11 cellular contexts compared by ENCODE assay signal in the genomic region with DNA sequence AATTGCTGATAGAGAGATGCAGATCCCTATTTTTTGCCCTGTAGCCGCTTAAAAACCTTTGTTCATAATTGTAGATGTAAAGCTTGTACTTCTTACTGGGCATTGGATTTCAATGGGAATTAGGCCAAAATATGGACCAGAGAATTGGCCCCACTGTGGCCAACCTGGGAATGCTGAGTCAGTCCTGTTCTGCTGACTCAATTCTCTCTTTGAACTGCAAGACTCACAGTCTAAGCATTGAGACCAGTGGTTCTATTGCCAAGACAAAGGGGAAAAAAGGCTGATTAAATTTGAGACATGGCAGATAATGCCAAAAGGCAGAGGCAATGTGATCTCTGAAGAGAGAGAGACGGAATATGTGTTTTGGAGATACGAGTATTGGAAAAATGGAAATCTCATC.
DNase-seq lines count a peak whose midpoint lies in the region; ATAC-seq, FAIRE-seq and TF ChIP-seq lines count a peak whose summit lies in the region.
"Had no signal": no experiment of that assay in that cellular context is flagged by ENCODE, and none has a peak within 500 bp of the region (broad histone marks: within the 10 kb centered on the region; RNA-seq: fewer than 3 reads in every experiment).

No MANE protein-coding gene starts in this region.

- FAIRE-seq in K562 (lab: Jason Lieb, UNC), result no peak
- FAIRE-seq: frontal cortex had no signal

- H3K27me3 Mint-ChIP-seq in HFFc6 (ENCODE audit: insufficient read depth), result no peaks in the 10 kb centered on the region; the same call in 1 of the 2 replicates

- H3K27ac Mint-ChIP-seq in HFFc6, result peak overlapping the region; percentile 99

- H3K9me1 ChIP-seq in K562 (ENCODE audit: control insufficient read depth, insufficient read depth, low read length), result no peaks in the 10 kb centered on the region

- no peaks in the 10 kb centered on the region for H3K9me3 ChIP-seq in K562 (replicated peaks; ENCODE audit: control insufficient read depth, insufficient read depth, low read depth, low read length)
- H3K9me3 ChIP-seq in liver (ENCODE audit: control insufficient read depth in 4 of 4, low read length in 3 of 4), result no peaks in the 10 kb centered on the region
- H3K9me3 ChIP-seq in tibial nerve, result no peaks in the 10 kb centered on the region

- H3K9me3 Mint-ChIP-seq in HFFc6, result no peaks in the 10 kb centered on the region

- H3K27ac ChIP-seq in K562 (ENCODE audit: extremely low read depth, low read depth, low read length) (no peak overlapping the region), liver (ENCODE audit: low read depth in 1 of 2, low read length in 2 of 2) (peak overlapping the region; percentile 81 to 97), tibial nerve (peak overlapping the region in 3 of 4 donors; percentile 59 to 86 (median 81))

- no peak overlapping the region for H3K4me3 ChIP-seq in K562
- no peak overlapping the region for H3K4me3 ChIP-seq in liver (ENCODE audit: low read depth in 1 of 3, low read length in 3 of 3)
- no peak overlapping the region for H3K4me3 ChIP-seq in tibial nerve

- no peak overlapping the region for H3K4me2 ChIP-seq in K562 (ENCODE audit: insufficient read depth, low read length)

- in situ Hi-C loops in K562 (cut with MboI), result no loop called here

- CTCF ChIA-PET in K562 (lab: Yijun Ruan, JAX; ENCODE audit: low intra/inter-chr PET ratio), result no interaction called here

- H3K9ac ChIP-seq in K562 (ENCODE audit: insufficient read depth in 1 of 2, low read depth in 2 of 2, low read length in 2 of 2) (no peak overlapping the region), liver (ENCODE audit: low read depth in 1 of 2, low read length in 2 of 2) (no peak overlapping the region)

- ATAC-seq in K562 (no peak), HG03354 (IDR thresholded peaks at IDR 0.05; ENCODE audit: poor library complexity, severe bottlenecking, unreplicated experiment) (no peak)

- H2AFZ ChIP-seq in K562 (ENCODE audit: low read depth, low read length), result no peak overlapping the region

- TF ChIP-seq CTCF in HFFc6 (IDR thresholded peaks at IDR 0.05) (0 out of 2 replicates have a peak, but pooled peaks have one; percentile 12), K562 (IDR thresholded peaks at IDR 0.05 in 2 of 3, conservative IDR thresholded peaks at IDR 0.05 in 1 of 3; ENCODE audit: insufficient read depth in 2 of 3, low read depth in 1 of 3, low read length in 3 of 3) (no peak), liver (IDR thresholded peaks at IDR 0.05; ENCODE audit: low read depth, low read length, missing input control) (no peak), tibial nerve (IDR thresholded peaks at IDR 0.05) (no peak)

- DNase-seq in HFFc6, result peak; percentile 77
- DNase-seq in K562 (ENCODE audit: extremely low read depth in 1 of 4, low spot score in 3 of 4), result no peak
- DNase-seq in tibial nerve (ENCODE audit: low spot score in 2 of 2), result no peak
- DNase-seq in NCI-H345 (lab: John Stamatoyannopoulos, UW), result no peak
- DNase-seq in hippocampal formation (lab: John Stamatoyannopoulos, UW), result no peak
- DNase-seq in NCI-H2227 treated with DMSO at 0.1 percent for 48 hours (lab: John Stamatoyannopoulos, UW), result no peak
- DNase-seq: activated CD4-positive, alpha-beta T cell treated with anti-CD3 and anti-CD28 coated beads for 4 hours; NCI-H1105 treated with DMSO at 0.1 percent for 48 hours had no signal

- TF ChIP-seq EP300 in K562 (IDR thresholded peaks at IDR 0.05; ENCODE audit: low read length), result no peak
- no peak for TF ChIP-seq EP300 in tibial nerve (IDR thresholded peaks at IDR 0.05)

- H3K4me3 Mint-ChIP-seq in HFFc6, result peak overlapping the region; percentile 85

- POLR2A ChIA-PET in K562 (lab: Yijun Ruan, JAX), result interaction anchor here (1.7 kb wide), 1 partner anchor 10 kb away, joined by 4 read pairs; no protein-coding TSS in a partner anchor

- WGBS in K562 (ENCODE audit: insufficient coverage, low coverage, missing lambda C conversion rate), result 59% methylated on average over 3 of the region's 3 CpGs
- WGBS in liver, result 96% methylated on average over 3 of the region's 3 CpGs
- WGBS in tibial nerve, 2 donors, result 77 to 87% methylated on average over 3 of the region's 3 CpGs

- no peaks in the 10 kb centered on the region; a peak in 2 of 5 replicates for H3K4me1 ChIP-seq in K562 (replicated peaks in 1 of 2; ENCODE audit: control insufficient read depth in 2 of 2, insufficient read depth in 2 of 2, low read length in 2 of 2)
- peaks cover 19 to 60% (median 30%) of the 10 kb centered on the region in 4 donors for H3K4me1 ChIP-seq in liver (ENCODE audit: control insufficient read depth in 4 of 4, insufficient read depth in 4 of 4, low read length in 3 of 4)
- peaks cover 0 to 39% (median 27%) of the 10 kb centered on the region in 4 donors for H3K4me1 ChIP-seq in tibial nerve

- no peaks in the 10 kb centered on the region for H4K20me1 ChIP-seq in K562 (replicated peaks; ENCODE audit: control insufficient read depth, insufficient read depth, low read length)

- TF ChIP-seq RAD21 in K562 (CRISPR knock-in tag; conservative IDR thresholded peaks at IDR 0.05 in 1 of 2, IDR thresholded peaks at IDR 0.05 in 1 of 2) (no peak), liver (IDR thresholded peaks at IDR 0.05) (no peak)

- no peaks in the 10 kb centered on the region for H3K79me2 ChIP-seq in K562 (ENCODE audit: control insufficient read depth, insufficient read depth, low read length)

- peaks cover 86% of the 10 kb centered on the region for H3K4me1 Mint-ChIP-seq in HFFc6 (ENCODE audit: low read depth)

- intact Hi-C loops in K562 (cut with micrococcal nuclease), result no loop called here

- BruUV-seq in K562 (replicated peaks; lab: Mats Ljungman, UMichigan), result no TSS peak

- H3K36me3 ChIP-seq in K562 (ENCODE audit: control insufficient read depth, insufficient read depth, low read length) (no peaks in the 10 kb centered on the region), liver (ENCODE audit: control insufficient read depth in 4 of 4, insufficient read depth in 3 of 4, low read depth in 1 of 4, low read length in 3 of 4) (no peaks in the 10 kb centered on the region), tibial nerve (no peaks in the 10 kb centered on the region)

- H3K27me3 ChIP-seq in K562 (ENCODE audit: control insufficient read depth in 2 of 2, insufficient read depth in 2 of 2, low read length in 2 of 2), result no peaks in the 10 kb centered on the region
- no peaks in the 10 kb centered on the region for H3K27me3 ChIP-seq in liver (ENCODE audit: control insufficient read depth in 4 of 4, insufficient read depth in 4 of 4, low read length in 3 of 4)
- no peaks in the 10 kb centered on the region for H3K27me3 ChIP-seq in tibial nerve

- no peaks in the 10 kb centered on the region; the same call in 1 of the 2 replicates for H3K36me3 Mint-ChIP-seq in HFFc6 (ENCODE audit: low read depth)

- TF ChIP-seq POLR2A in K562 (conservative IDR thresholded peaks at IDR 0.05), result no peak
- no peak for TF ChIP-seq POLR2A in tibial nerve (IDR thresholded peaks at IDR 0.05)

TF ChIP-seq in K562, 482 proteins besides CTCF, POLR2A, EP300 and RAD21 (continues in another document):
- no peak for TF ChIP-seq CBX3 (IDR thresholded peaks at IDR 0.05; ENCODE audit: borderline replicate concordance in 1 of 2, low read length in 2 of 2)
- no peak for TF ChIP-seq RBM15 (IDR thresholded peaks at IDR 0.05; ENCODE audit: insufficient read depth, low read length)
- peak; percentile 66 for TF ChIP-seq ZNF316 (IDR thresholded peaks at IDR 0.05)
- no peak for TF ChIP-seq MBD2 (IDR thresholded peaks at IDR 0.05; ENCODE audit: borderline replicate concordance, low read depth)
- TF ChIP-seq POLR2B (IDR thresholded peaks at IDR 0.05; ENCODE audit: low read depth, partially characterized antibody), result no peak
- TF ChIP-seq, protein P1, sequence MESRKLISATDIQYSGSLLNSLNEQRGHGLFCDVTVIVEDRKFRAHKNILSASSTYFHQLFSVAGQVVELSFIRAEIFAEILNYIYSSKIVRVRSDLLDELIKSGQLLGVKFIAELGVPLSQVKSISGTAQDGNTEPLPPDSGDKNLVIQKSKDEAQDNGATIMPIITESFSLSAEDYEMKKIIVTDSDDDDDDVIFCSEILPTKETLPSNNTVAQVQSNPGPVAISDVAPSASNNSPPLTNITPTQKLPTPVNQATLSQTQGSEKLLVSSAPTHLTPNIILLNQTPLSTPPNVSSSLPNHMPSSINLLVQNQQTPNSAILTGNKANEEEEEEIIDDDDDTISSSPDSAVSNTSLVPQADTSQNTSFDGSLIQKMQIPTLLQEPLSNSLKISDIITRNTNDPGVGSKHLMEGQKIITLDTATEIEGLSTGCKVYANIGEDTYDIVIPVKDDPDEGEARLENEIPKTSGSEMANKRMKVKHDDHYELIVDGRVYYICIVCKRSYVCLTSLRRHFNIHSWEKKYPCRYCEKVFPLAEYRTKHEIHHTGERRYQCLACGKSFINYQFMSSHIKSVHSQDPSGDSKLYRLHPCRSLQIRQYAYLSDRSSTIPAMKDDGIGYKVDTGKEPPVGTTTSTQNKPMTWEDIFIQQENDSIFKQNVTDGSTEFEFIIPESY (CRISPR knock-in tag; IDR thresholded peaks at IDR 0.05), result no peak
- peak; percentile 52; the same call in 1 of the 2 replicates for TF ChIP-seq MAFF (IDR thresholded peaks at IDR 0.05; ENCODE audit: low read length)

TF ChIP-seq in liver, 16 proteins besides CTCF, POLR2A, EP300 and RAD21 (continues in another document):
- TF ChIP-seq, protein P2, sequence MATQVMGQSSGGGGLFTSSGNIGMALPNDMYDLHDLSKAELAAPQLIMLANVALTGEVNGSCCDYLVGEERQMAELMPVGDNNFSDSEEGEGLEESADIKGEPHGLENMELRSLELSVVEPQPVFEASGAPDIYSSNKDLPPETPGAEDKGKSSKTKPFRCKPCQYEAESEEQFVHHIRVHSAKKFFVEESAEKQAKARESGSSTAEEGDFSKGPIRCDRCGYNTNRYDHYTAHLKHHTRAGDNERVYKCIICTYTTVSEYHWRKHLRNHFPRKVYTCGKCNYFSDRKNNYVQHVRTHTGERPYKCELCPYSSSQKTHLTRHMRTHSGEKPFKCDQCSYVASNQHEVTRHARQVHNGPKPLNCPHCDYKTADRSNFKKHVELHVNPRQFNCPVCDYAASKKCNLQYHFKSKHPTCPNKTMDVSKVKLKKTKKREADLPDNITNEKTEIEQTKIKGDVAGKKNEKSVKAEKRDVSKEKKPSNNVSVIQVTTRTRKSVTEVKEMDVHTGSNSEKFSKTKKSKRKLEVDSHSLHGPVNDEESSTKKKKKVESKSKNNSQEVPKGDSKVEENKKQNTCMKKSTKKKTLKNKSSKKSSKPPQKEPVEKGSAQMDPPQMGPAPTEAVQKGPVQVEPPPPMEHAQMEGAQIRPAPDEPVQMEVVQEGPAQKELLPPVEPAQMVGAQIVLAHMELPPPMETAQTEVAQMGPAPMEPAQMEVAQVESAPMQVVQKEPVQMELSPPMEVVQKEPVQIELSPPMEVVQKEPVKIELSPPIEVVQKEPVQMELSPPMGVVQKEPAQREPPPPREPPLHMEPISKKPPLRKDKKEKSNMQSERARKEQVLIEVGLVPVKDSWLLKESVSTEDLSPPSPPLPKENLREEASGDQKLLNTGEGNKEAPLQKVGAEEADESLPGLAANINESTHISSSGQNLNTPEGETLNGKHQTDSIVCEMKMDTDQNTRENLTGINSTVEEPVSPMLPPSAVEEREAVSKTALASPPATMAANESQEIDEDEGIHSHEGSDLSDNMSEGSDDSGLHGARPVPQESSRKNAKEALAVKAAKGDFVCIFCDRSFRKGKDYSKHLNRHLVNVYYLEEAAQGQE (IDR thresholded peaks at IDR 0.05), result no peak
- no peak for TF ChIP-seq SP1 (IDR thresholded peaks at IDR 0.05)
- TF ChIP-seq EGR1 (IDR thresholded peaks at IDR 0.05; ENCODE audit: low read depth in 2 of 2), result no peak
- no peak for TF ChIP-seq HNF4A (conservative IDR thresholded peaks at IDR 0.05)
